In genomic region chr6:26173836-26174144, GRCh38 we compare ENCODE assay signal across 1 cellular context.
TF ChIP-seq lines count a peak whose summit lies in the region.

No MANE protein-coding gene starts in this region.

TF ChIP-seq in GM23338, 12 proteins besides CTCF, POLR2A, EP300 and RAD21 (continued from another document):
- TF ChIP-seq ZNF462 (CRISPR knock-in tag; IDR thresholded peaks at IDR 0.05) (no peak), ZNF331 (CRISPR knock-in tag; IDR thresholded peaks at IDR 0.05; ENCODE audit: low read depth) (no peak), NANOG (IDR thresholded peaks at IDR 0.05; ENCODE audit: borderline replicate concordance) (no peak), STAT1 (IDR thresholded peaks at IDR 0.05; ENCODE audit: unreplicated experiment) (no peak), REST (IDR thresholded peaks at IDR 0.05; ENCODE audit: unreplicated experiment) (no peak), JUNB (IDR thresholded peaks at IDR 0.05; ENCODE audit: unreplicated experiment) (no peak), POLR2AphosphoS5 (IDR thresholded peaks at IDR 0.05; ENCODE audit: low read depth) (no peak), ZNF114 (CRISPR knock-in tag; IDR thresholded peaks at IDR 0.05) (no peak)
TF ChIP-seq in GM23338: peak in this region for 0.
